24 cellular contexts compared by ENCODE assay signal in the genomic region with DNA sequence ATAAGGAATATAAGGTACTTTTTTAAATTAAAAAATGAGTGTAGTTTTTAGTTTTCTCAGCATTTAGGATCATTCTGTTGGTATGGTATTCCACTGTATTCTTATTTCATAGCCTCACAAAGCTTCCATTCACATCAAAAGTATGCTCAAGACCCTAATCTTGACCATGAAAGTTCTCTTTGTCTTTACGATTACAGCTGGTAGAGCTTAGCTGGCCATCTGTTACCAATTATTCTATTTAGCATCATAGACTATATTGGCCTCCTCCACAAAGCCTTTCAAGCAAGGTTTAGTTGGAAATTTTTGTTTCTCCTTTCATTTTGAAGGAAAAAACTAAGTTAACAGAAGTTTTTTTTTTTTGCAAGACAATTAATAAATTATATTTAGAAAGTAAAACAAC.
DNase-seq lines count a peak whose midpoint lies in the region; FAIRE-seq and TF ChIP-seq lines count a peak whose summit lies in the region.
"Had no signal": no experiment of that assay in that cellular context is flagged by ENCODE, and none has a peak within 500 bp of the region (broad histone marks: within the 10 kb centered on the region; RNA-seq: fewer than 3 reads in every experiment).

No MANE protein-coding gene starts in this region.

- TF ChIP-seq POLR2A in uterus (IDR thresholded peaks at IDR 0.05), result no peak

- intact Hi-C loops in uterus (cut with DNase I; ENCODE audit: low total_unique reads), result no loop called here

- H3K4me3 Mint-ChIP-seq in astrocyte (ENCODE audit: unreplicated experiment), result no peak overlapping the region
- H3K4me3 Mint-ChIP-seq: B cell, T-helper 17 cell had no signal

- no peak overlapping the region for H3K9ac ChIP-seq in astrocyte (ENCODE audit: low read length)

- no peaks in the 10 kb centered on the region for H3K36me3 Mint-ChIP-seq in astrocyte (ENCODE audit: low read depth, unreplicated experiment)

- H4K20me1 ChIP-seq in astrocyte (ENCODE audit: insufficient read depth, low read length), result no peaks in the 10 kb centered on the region

- no peaks in the 10 kb centered on the region for H3K27me3 ChIP-seq in astrocyte (ENCODE audit: insufficient read depth, low read length)
- H3K27me3 ChIP-seq in uterus, result no peaks in the 10 kb centered on the region
- H3K27me3 ChIP-seq in effector memory CD4-positive, alpha-beta T cell (replicated peaks; ENCODE audit: control insufficient read depth, insufficient read depth, low read length, poor library complexity, severe bottlenecking), result peaks cover 3% of the 10 kb centered on the region
- H3K27me3 ChIP-seq: adrenal gland, upper lobe of left lung had no signal

- H3K9me3 Mint-ChIP-seq in astrocyte (ENCODE audit: unreplicated experiment), result no peaks in the 10 kb centered on the region

- peak; percentile 48 for DNase-seq in NCI-H2171 treated with DMSO at 0.1 percent for 48 hours (lab: John Stamatoyannopoulos, UW)
- DNase-seq in NCI-H2171 (lab: John Stamatoyannopoulos, UW), result no peak
- DNase-seq in astrocyte (ENCODE audit: low read depth), result peak; percentile 20
- DNase-seq in foreskin fibroblast, result peak; percentile 50 to 78
- DNase-seq in uterus, result no peak
- no peak for DNase-seq in effector memory CD4-positive, alpha-beta T cell
- no peak for DNase-seq in activated CD8-positive, alpha-beta memory T cell treated with anti-CD3 and anti-CD28 coated beads, Interleukin-2, amount 50 U/mL, for 48 hours
- DNase-seq in NCI-H187 (lab: John Stamatoyannopoulos, UW), result no peak
- DNase-seq: activated CD8-positive, alpha-beta memory T cell treated with anti-CD3 and anti-CD28 coated beads, Interleukin-2, amount 50 U/mL, for 4 hours; activated effector memory CD4-positive, alpha-beta T cell treated with Interleukin-2 at 50 U/mL for 16 hours; adrenal gland; erythroblast; hippocampal formation; islet precursor cell; NCI-H1092; NCI-H526 treated with DMSO at 0.1 percent for 48 hours; right cardiac atrium; SHP77 treated with DMSO at 0.1 percent for 48 hours; stimulated activated CD4-positive, alpha-beta T cell treated with anti-CD3 and anti-CD28 coated beads, Interleukin-15, amount 100 ng/mL, for 24 hours; T-helper 17 cell; upper lobe of left lung had no signal

- H3K36me3 ChIP-seq in astrocyte (ENCODE audit: insufficient read depth, low read length) (no peaks in the 10 kb centered on the region), uterus (no peaks in the 10 kb centered on the region)
- H3K36me3 ChIP-seq in effector memory CD4-positive, alpha-beta T cell (ENCODE audit: control insufficient read depth, insufficient read depth, low read length), result no peaks in the 10 kb centered on the region
- H3K36me3 ChIP-seq: adrenal gland, upper lobe of left lung had no signal

- H3K79me2 ChIP-seq in astrocyte (ENCODE audit: insufficient read depth, low read length), result no peaks in the 10 kb centered on the region

- no peaks in the 10 kb centered on the region for H3K27me3 Mint-ChIP-seq in astrocyte (ENCODE audit: low read depth, unreplicated experiment)

- no peaks in the 10 kb centered on the region for H3K4me1 Mint-ChIP-seq in astrocyte (ENCODE audit: low read depth, unreplicated experiment)
- H3K4me1 Mint-ChIP-seq: B cell, T-helper 17 cell had no signal

- H3K27ac ChIP-seq in astrocyte (ENCODE audit: low read depth, low read length) (no peak overlapping the region), uterus (peak overlapping the region; percentile 43 to 83)
- no peak overlapping the region for H3K27ac ChIP-seq in effector memory CD4-positive, alpha-beta T cell (ENCODE audit: insufficient read depth, low read length, poor library complexity, severe bottlenecking)
- H3K27ac ChIP-seq: 22Rv1, adrenal gland, upper lobe of left lung, VCaP had no signal

- H3K4me1 ChIP-seq in astrocyte (ENCODE audit: insufficient read depth, low read length) (no peaks in the 10 kb centered on the region), uterus (peaks cover 0 to 4% of the 10 kb centered on the region in 2 donors)
- no peaks in the 10 kb centered on the region for H3K4me1 ChIP-seq in effector memory CD4-positive, alpha-beta T cell (ENCODE audit: control insufficient read depth, insufficient read depth, low read length, poor library complexity, severe bottlenecking)

- H3K9me3 ChIP-seq in astrocyte (ENCODE audit: insufficient read depth, low read depth, low read length) (no peaks in the 10 kb centered on the region), uterus (no peaks in the 10 kb centered on the region)
- H3K9me3 ChIP-seq in effector memory CD4-positive, alpha-beta T cell (ENCODE audit: control insufficient read depth, low read length), result no peaks in the 10 kb centered on the region
- H3K9me3 ChIP-seq: adrenal gland, upper lobe of left lung had no signal

- H2AFZ ChIP-seq in astrocyte (ENCODE audit: low read depth, low read length), result no peak overlapping the region

- no peak overlapping the region for H3K4me3 ChIP-seq in astrocyte (ENCODE audit: insufficient read depth, low read depth, low read length)
- H3K4me3 ChIP-seq in foreskin fibroblast (ENCODE audit: low read depth in 1 of 2, low read length in 2 of 2), result no peak overlapping the region
- H3K4me3 ChIP-seq in uterus, result no peak overlapping the region
- H3K4me3 ChIP-seq in effector memory CD4-positive, alpha-beta T cell (ENCODE audit: insufficient read depth, low read depth, low read length, poor library complexity, severe bottlenecking), result no peak overlapping the region
- H3K4me3 ChIP-seq: adrenal gland, upper lobe of left lung had no signal

- H3K4me2 ChIP-seq in astrocyte (ENCODE audit: low read length), result no peak overlapping the region

- H3K27ac Mint-ChIP-seq in astrocyte (ENCODE audit: unreplicated experiment), result no peak overlapping the region
- H3K27ac Mint-ChIP-seq: B cell, T-helper 17 cell had no signal

- no peak for FAIRE-seq in astrocyte (lab: Jason Lieb, UNC)

- no peak for TF ChIP-seq CTCF in astrocyte (IDR thresholded peaks at IDR 0.05; ENCODE audit: insufficient read depth, low read depth, low read length)
- TF ChIP-seq CTCF in foreskin fibroblast (IDR thresholded peaks at IDR 0.05; ENCODE audit: low read depth, low read length), result no peak
- TF ChIP-seq CTCF in uterus (IDR thresholded peaks at IDR 0.05), result no peak

Comparison
In these comparisons a context has a peak if more than half of its experiments do, and no peak if none do; other contexts are left out.
1. DNase-seq: peak in NCI-H2171 treated with DMSO at 0.1 percent for 48 hours (single experiment), astrocyte (single experiment) and foreskin fibroblast (2 of 2); none in NCI-H2171 (single experiment), uterus (0 of 2), effector memory CD4-positive, alpha-beta T cell (0 of 3), activated CD8-positive, alpha-beta memory T cell treated with anti-CD3 and anti-CD28 coated beads, Interleukin-2, amount 50 U/mL, for 48 hours (single experiment) and NCI-H187 (0 of 2).
2. H3K27ac ChIP-seq: peak in uterus (2 of 2); none in astrocyte (single experiment) and effector memory CD4-positive, alpha-beta T cell (single experiment).